ENCODE assay signal across 13 cellular contexts in the genomic region with DNA sequence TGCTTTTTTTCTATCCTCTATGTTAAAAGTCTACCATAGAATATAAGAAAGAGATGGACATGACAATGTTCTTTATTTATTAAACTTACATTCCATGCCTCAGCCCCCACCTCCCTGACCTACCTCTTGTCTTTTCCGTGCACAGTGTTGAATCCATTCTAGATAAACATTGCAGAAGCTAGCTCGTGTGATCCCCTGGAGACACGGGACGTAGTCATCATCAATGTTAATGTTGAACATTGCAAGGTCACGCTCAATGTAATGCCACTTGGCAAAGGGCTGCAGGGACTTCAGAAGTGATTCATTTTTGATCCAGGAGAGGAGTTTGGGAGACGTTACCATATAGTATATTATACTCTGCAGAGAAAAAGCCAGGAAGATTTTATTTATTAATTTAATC.
A peak's percentile ranks its signal among the peaks of the same experiment; 100 is the strongest.
DNase-seq lines count a peak whose midpoint lies in the region; TF ChIP-seq lines count a peak whose summit lies in the region.
"Had no signal": no experiment of that assay in that cellular context is flagged by ENCODE, and none has a peak within 500 bp of the region (broad histone marks: within the 10 kb centered on the region; RNA-seq: fewer than 3 reads in every experiment).

No MANE protein-coding gene starts in this region.

- H3K9me3 Mint-ChIP-seq in immature natural killer cell, result no peaks in the 10 kb centered on the region
- H3K9me3 Mint-ChIP-seq: CD4-positive, alpha-beta memory T cell had no signal

- DNase-seq in DMS79 treated with DMSO at 0.1 percent for 48 hours (lab: John Stamatoyannopoulos, UW) (peak; percentile 63), NCI-H345 (lab: John Stamatoyannopoulos, UW) (peak; percentile 54), fibroblast of peridontal ligament (ENCODE audit: extremely low read depth) (peak; percentile 21), skeletal muscle cell (ENCODE audit: low read depth) (peak; percentile 43), immature natural killer cell (no peak), Peyer's patch (no peak)
- no peak for DNase-seq in activated T-cell treated with anti-CD3 and anti-CD28 coated beads, Interleukin-2, amount 50 U/mL, for 1 hour
- DNase-seq: ACHN; BE2C; CD4-positive, alpha-beta memory T cell; DMS153; GM23248 had no signal

- H3K36me3 ChIP-seq in Peyer's patch, result no peaks in the 10 kb centered on the region
- H3K36me3 ChIP-seq: BE2C had no signal

- no peak overlapping the region for H3K27ac Mint-ChIP-seq in immature natural killer cell

- H3K4me1 Mint-ChIP-seq in immature natural killer cell, result peaks cover 2 to 9% of the 10 kb centered on the region in 2 donors

- H3K27me3 Mint-ChIP-seq in immature natural killer cell (ENCODE audit: low read depth in 3 of 3), result peaks cover 0 to 5% (median 2%) of the 10 kb centered on the region in 3 donors
- H3K27me3 Mint-ChIP-seq: CD4-positive, alpha-beta memory T cell had no signal

- H3K4me1 ChIP-seq in Peyer's patch, result no peaks in the 10 kb centered on the region
- H3K4me1 ChIP-seq: BE2C had no signal

- H3K27me3 ChIP-seq in Peyer's patch, result no peaks in the 10 kb centered on the region
- H3K27me3 ChIP-seq: BE2C had no signal

- peaks cover 12 to 30% (median 13%) of the 10 kb centered on the region in 3 donors for H3K36me3 Mint-ChIP-seq in immature natural killer cell

- no peaks in the 10 kb centered on the region for H3K9me3 ChIP-seq in Peyer's patch
- H3K9me3 ChIP-seq: BE2C had no signal

- no peak overlapping the region for H3K27ac ChIP-seq in Peyer's patch
- H3K27ac ChIP-seq: C4-2B, GM23248 had no signal

- H3K4me3 ChIP-seq in skeletal muscle cell (ENCODE audit: low read depth, low read length), result no peak overlapping the region
- no peak overlapping the region for H3K4me3 ChIP-seq in Peyer's patch
- H3K4me3 ChIP-seq: GM23248 had no signal

- H3K4me3 Mint-ChIP-seq in immature natural killer cell, result no peak overlapping the region
- H3K4me3 Mint-ChIP-seq: CD4-positive, alpha-beta memory T cell had no signal

- no peak for TF ChIP-seq CTCF in Peyer's patch (IDR thresholded peaks at IDR 0.05)

- TF ChIP-seq POLR2A in Peyer's patch (IDR thresholded peaks at IDR 0.05), result no peak

Comparison
In these comparisons a context has a peak if more than half of its experiments do, and no peak if none do; other contexts are left out.
1. DNase-seq: peak in DMS79 treated with DMSO at 0.1 percent for 48 hours (single experiment), NCI-H345 (single experiment), fibroblast of peridontal ligament (single experiment) and skeletal muscle cell (single experiment); none in immature natural killer cell (0 of 3), activated T-cell treated with anti-CD3 and anti-CD28 coated beads, Interleukin-2, amount 50 U/mL, for 1 hour (single experiment) and Peyer's patch (0 of 3).